1 cellular context compared by ENCODE assay signal in the genomic region with DNA sequence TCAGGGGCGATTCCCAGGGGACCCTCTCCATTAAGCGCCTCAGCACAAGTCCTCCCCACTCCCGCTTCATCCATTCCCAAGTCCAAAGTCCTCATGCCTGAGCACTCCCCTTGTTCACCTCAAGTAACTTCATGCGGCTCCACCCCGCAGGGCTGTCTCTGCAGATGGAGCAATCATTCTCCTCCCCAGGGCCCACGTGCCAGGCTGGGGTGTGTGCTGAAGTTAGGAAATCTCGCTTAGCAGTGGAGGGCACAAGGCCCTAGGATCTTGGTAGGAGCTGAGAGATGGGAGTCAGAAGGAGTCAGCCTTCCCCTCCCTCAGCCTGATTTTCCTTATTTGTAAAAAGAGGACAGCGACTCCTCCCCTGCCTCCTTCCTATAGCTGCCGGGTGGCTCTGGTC.
A peak's percentile ranks its signal among the peaks of the same experiment; 100 is the strongest.
TF ChIP-seq lines count a peak whose summit lies in the region.

No MANE protein-coding gene starts in this region.

TF ChIP-seq in HepG2, 621 proteins besides CTCF, POLR2A, EP300 and RAD21:
- TF ChIP-seq USF2 (IDR thresholded peaks at IDR 0.05; ENCODE audit: low read depth, low read length) (no peak), USF2 (CRISPR knock-in tag; IDR thresholded peaks at IDR 0.05; ENCODE audit: borderline replicate concordance) (peak; percentile 56; the same call in 1 of the 2 replicates), ZNF263 (CRISPR knock-in tag; IDR thresholded peaks at IDR 0.05) (peak; percentile 51; the same call in 1 of the 2 replicates), ZNF562 (CRISPR knock-in tag; IDR thresholded peaks at IDR 0.05; ENCODE audit: borderline replicate concordance) (no peak), SMARCE1 (IDR thresholded peaks at IDR 0.05; ENCODE audit: borderline replicate concordance) (no peak), HNF4A (CRISPR knock-in tag; IDR thresholded peaks at IDR 0.05) (peak; percentile 55)
- TF ChIP-seq, protein P1, sequence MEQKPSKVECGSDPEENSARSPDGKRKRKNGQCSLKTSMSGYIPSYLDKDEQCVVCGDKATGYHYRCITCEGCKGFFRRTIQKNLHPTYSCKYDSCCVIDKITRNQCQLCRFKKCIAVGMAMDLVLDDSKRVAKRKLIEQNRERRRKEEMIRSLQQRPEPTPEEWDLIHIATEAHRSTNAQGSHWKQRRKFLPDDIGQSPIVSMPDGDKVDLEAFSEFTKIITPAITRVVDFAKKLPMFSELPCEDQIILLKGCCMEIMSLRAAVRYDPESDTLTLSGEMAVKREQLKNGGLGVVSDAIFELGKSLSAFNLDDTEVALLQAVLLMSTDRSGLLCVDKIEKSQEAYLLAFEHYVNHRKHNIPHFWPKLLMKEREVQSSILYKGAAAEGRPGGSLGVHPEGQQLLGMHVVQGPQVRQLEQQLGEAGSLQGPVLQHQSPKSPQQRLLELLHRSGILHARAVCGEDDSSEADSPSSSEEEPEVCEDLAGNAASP (CRISPR knock-in tag; IDR thresholded peaks at IDR 0.05; ENCODE audit: borderline replicate concordance) = peak; percentile 45; the same call in 1 of the 2 replicates
